23 cellular contexts compared by ENCODE assay signal in genomic region chr6:116979560-116979959, GRCh38.
"Had no signal": no experiment of that assay in that cellular context is flagged by ENCODE, and none has a peak within 500 bp of the region (broad histone marks: within the 10 kb centered on the region; RNA-seq: fewer than 3 reads in every experiment).

No MANE protein-coding gene starts in this region.

- H3K27ac ChIP-seq: coronary artery, dorsolateral prefrontal cortex, esophagus muscularis mucosa, foreskin keratinocyte, gastroesophageal sphincter, heart left ventricle, hepatocyte, left lung, lower lobe of right lung had no signal

- H3K4me3 ChIP-seq: coronary artery, dorsolateral prefrontal cortex, esophagus muscularis mucosa, gastroesophageal sphincter, heart left ventricle, hepatocyte, left lung, lower lobe of right lung, mucosa of descending colon had no signal

- ATAC-seq: foreskin keratinocyte, gastroesophageal sphincter, heart left ventricle, left cardiac atrium, left lung, left ventricle myocardium superior, lower lobe of right lung, mucosa of descending colon had no signal

- H3K27me3 ChIP-seq: esophagus muscularis mucosa, foreskin keratinocyte, gastroesophageal sphincter, heart left ventricle, hepatocyte, left lung had no signal

- FAIRE-seq: colon, endothelial cell of umbilical vein, frontal cortex, keratinocyte had no signal

- H3K36me3 ChIP-seq: esophagus muscularis mucosa, gastroesophageal sphincter, heart left ventricle, left lung, lower lobe of right lung had no signal

- H3K4me2 ChIP-seq: hepatocyte had no signal

- H3K4me1 ChIP-seq: esophagus muscularis mucosa, foreskin keratinocyte, gastroesophageal sphincter, heart left ventricle, left lung, lower lobe of right lung had no signal

- DNase-seq: dermis blood vessel endothelial cell; dorsolateral prefrontal cortex; effector CD4-positive, alpha-beta T cell; effector memory CD4-positive, alpha-beta T cell; foreskin keratinocyte; heart left ventricle; hypothalamus; immature natural killer cell; left cardiac atrium; left lung; left ventricle myocardium superior; lower lobe of right lung; mesenchymal stem cell; mucosa of descending colon; naive B cell had no signal

- H2AFZ ChIP-seq: hepatocyte had no signal

- H3K79me2 ChIP-seq: hepatocyte had no signal
